In genomic region chr6:13574149-13574570, GRCh38 we compare ENCODE assay signal across 8 cellular contexts. TPM values are rescaled to one million over a fixed set of nuclear protein-coding genes. Genes with fewer than 3 reads are reported as not detected.
DNase-seq lines count a peak whose midpoint lies in the region; ATAC-seq and TF ChIP-seq lines count a peak whose summit lies in the region.

No MANE protein-coding gene starts in this region.

- H3K36me3 ChIP-seq in cardiac muscle cell (no peaks in the 10 kb centered on the region), trophoblast cell (ENCODE audit: control insufficient read depth in 1 of 2, insufficient read depth in 2 of 2, low read length in 2 of 2) (no peaks in the 10 kb centered on the region), transverse colon (no peaks in the 10 kb centered on the region)

- H3K9me3 Mint-ChIP-seq in activated naive CD8-positive, alpha-beta T cell treated with anti-CD3 and anti-CD28 coated beads, Interleukin-2, amount 10 ng/mL, durations not matched to agents 7 days and 5 days: no peaks in the 10 kb centered on the region

- POLR2A ChIA-PET in activated naive CD8-positive, alpha-beta T cell treated with anti-CD3 and anti-CD28 coated beads, Interleukin-2, amount 10 ng/mL, durations not matched to agents 7 days and 5 days (lab: Charles Lee): interaction anchor here (0.6 to 3.9 kb wide), 28 partner anchors 12 to 258 kb away, joined by 3 to 36 read pairs (median 4); partner anchors contain the start of genes GFOD1, NOL7, RANBP9 and TBC1D7

- H2AK5ac ChIP-seq in trophoblast cell (ENCODE audit: low read length): no peak overlapping the region

- H4K91ac ChIP-seq in trophoblast cell (ENCODE audit: low read depth, low read length): peak overlapping the region; percentile 28

- peak overlapping the region; percentile 99 for H3K27ac Mint-ChIP-seq in activated naive CD8-positive, alpha-beta T cell treated with anti-CD3 and anti-CD28 coated beads, Interleukin-2, amount 10 ng/mL, durations not matched to agents 7 days and 5 days

- intact Hi-C loops in transverse colon (cut with DNase I; ENCODE audit: low total_unique reads): no loop called here

- H3K27me3 ChIP-seq in cardiac muscle cell: no peaks in the 10 kb centered on the region
- no peaks in the 10 kb centered on the region for H3K27me3 ChIP-seq in trophoblast cell (ENCODE audit: insufficient read depth, low read length)
- H3K27me3 ChIP-seq in transverse colon: peaks cover 4% of the 10 kb centered on the region

- H2AFZ ChIP-seq in trophoblast cell (ENCODE audit: insufficient read depth, low read length, poor library complexity): no peak overlapping the region

- H4K12ac ChIP-seq in trophoblast cell (ENCODE audit: low read depth, low read length): no peak overlapping the region

- no peak overlapping the region for H3K14ac ChIP-seq in trophoblast cell (ENCODE audit: low read length)

- peaks cover 23% of the 10 kb centered on the region for H3K4me1 Mint-ChIP-seq in activated naive CD8-positive, alpha-beta T cell treated with anti-CD3 and anti-CD28 coated beads, Interleukin-2, amount 10 ng/mL, durations not matched to agents 7 days and 5 days

- no peak overlapping the region for H2BK5ac ChIP-seq in trophoblast cell (ENCODE audit: low read depth, low read length, poor library complexity)

- no peak overlapping the region for H3K18ac ChIP-seq in trophoblast cell (ENCODE audit: low read length)

- H3K4me3 Mint-ChIP-seq in activated naive CD8-positive, alpha-beta T cell treated with anti-CD3 and anti-CD28 coated beads, Interleukin-2, amount 10 ng/mL, durations not matched to agents 7 days and 5 days: peak overlapping the region; percentile 100

- H2BK12ac ChIP-seq in trophoblast cell (ENCODE audit: low read length): no peak overlapping the region

- in situ Hi-C loops in transverse colon (cut with MboI; ENCODE audit: low pct_ligation_motif_present in 1 of 4, low pct_unique_long_range_greater_than_20kb in 1 of 4, low sequenced_read_pairs in 3 of 4): no loop called here

- TF ChIP-seq CTCF in GM12865 (IDR thresholded peaks at IDR 0.05; ENCODE audit: insufficient read depth, low read depth, low read length, missing control alignments): peak; percentile 33
- peak; percentile 47 for TF ChIP-seq CTCF in cardiac muscle cell (IDR thresholded peaks at IDR 0.05; ENCODE audit: low read depth, low read length)
- peak in 4 of 5 experiments; percentile 34 to 65 (median 50) for TF ChIP-seq CTCF in transverse colon (IDR thresholded peaks at IDR 0.05)

- no peak overlapping the region for H3K9ac ChIP-seq in trophoblast cell (ENCODE audit: low read length)

- no peak overlapping the region for H3K4ac ChIP-seq in trophoblast cell (ENCODE audit: low read depth, low read length)

- H3K27ac ChIP-seq in cardiac muscle cell (peak overlapping the region; percentile 91), trophoblast cell (ENCODE audit: low read depth, low read length) (peak overlapping the region; percentile 60), transverse colon (peak overlapping the region; percentile 96 to 100 (median 98))

- no peak overlapping the region for H3K23ac ChIP-seq in trophoblast cell (ENCODE audit: low read length)

- no peak for TF ChIP-seq EP300 in transverse colon (IDR thresholded peaks at IDR 0.05; ENCODE audit: low read depth)

- H3K79me2 ChIP-seq in trophoblast cell (ENCODE audit: control insufficient read depth, insufficient read depth, low read length, poor library complexity): peaks cover 4% of the 10 kb centered on the region

- H3K9me3 ChIP-seq in cardiac muscle cell (ENCODE audit: low read depth) (no peaks in the 10 kb centered on the region), trophoblast cell (ENCODE audit: insufficient read depth, low read depth, low read length) (no peaks in the 10 kb centered on the region), transverse colon (no peaks in the 10 kb centered on the region)

- no CpG with 5 or more reads among the region's 46 CpGs for WGBS in trophoblast cell (ENCODE audit: extremely low coverage, insufficient coverage, insufficient read length)
- 0% methylated on average over 8 of the region's 46 CpGs; no CpG with 5 or more reads in 1 of the 2 donors for WGBS in transverse colon (ENCODE audit: low coverage in 1 of 2), 2 donors

- TF ChIP-seq POLR2A in transverse colon (IDR thresholded peaks at IDR 0.05): no peak

- peak; percentile 79 for ATAC-seq in HG02610 (IDR thresholded peaks at IDR 0.05; ENCODE audit: unreplicated experiment)
- peak; percentile 84 for ATAC-seq in activated naive CD8-positive, alpha-beta T cell treated with anti-CD3 and anti-CD28 coated beads, Interleukin-2, amount 10 ng/mL, durations not matched to agents 7 days and 5 days (ENCODE audit: low read depth)

- peaks cover 10% of the 10 kb centered on the region for H3K4me1 ChIP-seq in cardiac muscle cell (ENCODE audit: low read depth)
- H3K4me1 ChIP-seq in trophoblast cell (ENCODE audit: control insufficient read depth in 1 of 2, insufficient read depth in 2 of 2, low read length in 2 of 2): peaks cover 0 to 3% of the 10 kb centered on the region in 2 experiments
- H3K4me1 ChIP-seq in transverse colon: peaks cover 0 to 19% (median 7%) of the 10 kb centered on the region in 4 donors

- H3K79me1 ChIP-seq in trophoblast cell (ENCODE audit: low read length): peaks cover 7% of the 10 kb centered on the region

- peak overlapping the region; percentile 75 for H3K4me2 ChIP-seq in trophoblast cell (ENCODE audit: low read length)

- H4K8ac ChIP-seq in trophoblast cell (ENCODE audit: low read depth, low read length): peak overlapping the region; percentile 56

- H3K27me3 Mint-ChIP-seq in activated naive CD8-positive, alpha-beta T cell treated with anti-CD3 and anti-CD28 coated beads, Interleukin-2, amount 10 ng/mL, durations not matched to agents 7 days and 5 days: no peaks in the 10 kb centered on the region

- H3K4me3 ChIP-seq in GM12865 (ENCODE audit: low read depth, low read length) (peak overlapping the region; percentile 97), cardiac muscle cell (peak overlapping the region; percentile 61), trophoblast cell (ENCODE audit: low read depth, low read length) (peak overlapping the region; percentile 80), transverse colon (peak overlapping the region; percentile 46 to 84 (median 76))

- H2BK120ac ChIP-seq in trophoblast cell (ENCODE audit: insufficient read depth, low read length, poor library complexity): no peak overlapping the region

- peaks cover 17% of the 10 kb centered on the region for H3K36me3 Mint-ChIP-seq in activated naive CD8-positive, alpha-beta T cell treated with anti-CD3 and anti-CD28 coated beads, Interleukin-2, amount 10 ng/mL, durations not matched to agents 7 days and 5 days

- DNase-seq in GM12865 (ENCODE audit: low read depth) (peak; percentile 98), NCI-H1048 (lab: John Stamatoyannopoulos, UW) (peak; percentile 77), SKM-1 (lab: John Stamatoyannopoulos, UW; ENCODE audit: unreplicated experiment) (peak; percentile 85), cardiac muscle cell (ENCODE audit: low read depth in 1 of 2, low spot score in 1 of 2) (peak; percentile 94 to 96), trophoblast cell (peak; percentile 88 to 89), transverse colon (peak; percentile 94)
- peak; percentile 95 for DNase-seq in activated naive CD8-positive, alpha-beta T cell treated with anti-CD3 and anti-CD28 coated beads, Interleukin-2, amount 10 ng/mL, durations not matched to agents 7 days and 5 days

RNA-seq across cellular contexts. Expression of gene SIRT5, which starts 0.2 kb away (rescaled TPM):
- total RNA-seq in activated naive CD8-positive, alpha-beta T cell treated with anti-CD3 and anti-CD28 coated beads, Interleukin-2, amount 10 ng/mL, durations not matched to agents 7 days and 5 days: 10 to 100 TPM; 15.9 to 16.3 TPM
- total RNA-seq in cardiac muscle cell (16.3 and 17.2 TPM in 2 replicates), transverse colon (10 to 100 TPM; 10.1 to 21.0 (median 13.9) TPM)
- 21.7 and 26.8 TPM in 2 replicates for polyA plus RNA-seq in cardiac muscle cell
- 8.7 TPM in 2 replicates for polyA plus RNA-seq in trophoblast cell (2013)

RNA-seq across cellular contexts. Expression of gene NOL7, which starts 41.0 kb away (rescaled TPM):
- total RNA-seq in activated naive CD8-positive, alpha-beta T cell treated with anti-CD3 and anti-CD28 coated beads, Interleukin-2, amount 10 ng/mL, durations not matched to agents 7 days and 5 days: 10 to 100 TPM; 54.0 to 55.5 TPM
- total RNA-seq in cardiac muscle cell (109 and 154 TPM in 2 replicates), transverse colon (100 to 1,000 TPM in 1 of 4 donors, 10 to 100 TPM in 3; 44.1 to 159 (median 86.6) TPM)
- polyA plus RNA-seq in cardiac muscle cell: 107 and 144 TPM in 2 replicates
- polyA plus RNA-seq in trophoblast cell (2013): 86.9 and 87.2 TPM in 2 replicates

Comparison
In these comparisons a context has a peak if more than half of its experiments do, and no peak if none do; other contexts are left out.
1. Peak in every context shown above with its lines: DNase-seq, ATAC-seq, H3K4me3 ChIP-seq and H3K27ac ChIP-seq.